ENCODE assay signal across 12 cellular contexts in the genomic region with DNA sequence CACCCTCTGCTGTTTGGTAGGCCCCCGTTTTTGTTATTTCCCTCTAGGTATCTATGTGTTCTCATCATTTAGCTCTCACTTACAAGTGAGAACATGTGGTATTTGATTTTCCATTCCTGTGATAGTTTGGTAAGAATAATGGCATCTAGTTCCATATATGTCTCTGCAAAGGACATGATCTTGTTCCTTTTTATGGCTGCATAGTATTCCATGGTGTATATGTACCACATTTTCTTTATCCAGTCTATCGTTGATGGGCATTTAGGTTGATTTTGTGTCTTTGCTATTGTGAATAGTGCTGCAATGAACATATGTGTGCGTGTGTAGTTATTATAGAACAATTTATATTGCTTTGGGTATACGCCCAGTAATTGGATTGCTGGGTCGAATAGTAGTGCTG. TPM values are rescaled to one million over a fixed set of nuclear protein-coding genes. Genes with fewer than 3 reads are reported as not detected.
DNase-seq lines count a peak whose midpoint lies in the region; ATAC-seq, FAIRE-seq and TF ChIP-seq lines count a peak whose summit lies in the region.
"Not testable (repeated sequence)": the region's sequence is repeated elsewhere in the genome, so short reads cannot be mapped to it uniquely, and the experiment has no call there.
"Had no signal": no experiment of that assay in that cellular context is flagged by ENCODE, and none has a peak within 500 bp of the region (broad histone marks: within the 10 kb centered on the region; RNA-seq: fewer than 3 reads in every experiment).

No MANE protein-coding gene starts in this region.

- TF ChIP-seq RAD21 in K562 (CRISPR knock-in tag; conservative IDR thresholded peaks at IDR 0.05 in 1 of 2, IDR thresholded peaks at IDR 0.05 in 1 of 2), result not testable (repeated sequence)

- H3K79me2 ChIP-seq in K562 (ENCODE audit: control insufficient read depth, insufficient read depth, low read length), result not testable (repeated sequence)

- H2AFZ ChIP-seq in K562 (ENCODE audit: low read depth, low read length), result not testable (repeated sequence)

- not testable (repeated sequence) for H3K36me3 ChIP-seq in CD4-positive, alpha-beta memory T cell (ENCODE audit: insufficient read depth, low read length); HEK293 (ENCODE audit: control insufficient read depth in 2 of 2, insufficient read depth in 1 of 2, low read length in 2 of 2); K562 (ENCODE audit: control insufficient read depth, insufficient read depth, low read length); naive thymus-derived CD4-positive, alpha-beta T cell (ENCODE audit: control insufficient read depth in 2 of 3, insufficient read depth in 3 of 3, low read length in 3 of 3)

- POLR2A ChIA-PET in CD4-positive, alpha-beta memory T cell (lab: Charles Lee; ENCODE audit: partially characterized antibody), result interaction anchor here (1.3 to 3.8 kb wide), 3 partner anchors 37 to 54 kb away, joined by 3 to 26 read pairs (median 4); no protein-coding TSS in a partner anchor
- POLR2A ChIA-PET in HEK293 (lab: Yijun Ruan, JAX); K562 (lab: Yijun Ruan, JAX): not testable (repeated sequence)
- POLR2A ChIA-PET in naive thymus-derived CD4-positive, alpha-beta T cell (lab: Charles Lee), result interaction anchor here (0.6 to 6.6 kb wide), 6 partner anchors 28 to 71 kb away, joined by 4 to 104 read pairs (median 6); a partner anchor contains a TSS

- peaks cover 10 to 18% of the 10 kb centered on the region in 2 donors for H3K36me3 Mint-ChIP-seq in CD4-positive, alpha-beta memory T cell
- H3K36me3 Mint-ChIP-seq in activated naive CD4-positive, alpha-beta T cell treated with anti-CD3 and anti-CD28 coated beads, Interleukin-2, amount 50 U/mL, for 24 hours, result peaks cover 13% of the 10 kb centered on the region
- H3K36me3 Mint-ChIP-seq in naive thymus-derived CD4-positive, alpha-beta T cell, result peaks cover 10 to 56% (median 18%) of the 10 kb centered on the region in 5 donors
- H3K36me3 Mint-ChIP-seq in stimulated activated naive CD8-positive, alpha-beta T cell treated with anti-CD3 and anti-CD28 coated beads, Interleukin-15, Interleukin-2, amounts not matched to agents 100 ng/mL and 50 ng/mL, for 24 hours (ENCODE audit: low read depth), result peaks cover 14% of the 10 kb centered on the region

- not testable (repeated sequence) for TF ChIP-seq CTCF in HEK293 (tag by site-specific recombination; IDR thresholded peaks at IDR 0.05); K562 (IDR thresholded peaks at IDR 0.05 in 2 of 3, conservative IDR thresholded peaks at IDR 0.05 in 1 of 3; ENCODE audit: insufficient read depth in 2 of 3, low read depth in 1 of 3, low read length in 3 of 3)

- peaks cover 74 to 83% (median 79%) of the 10 kb centered on the region in 4 donors for H3K4me1 Mint-ChIP-seq in CD4-positive, alpha-beta memory T cell
- peaks cover 85% of the 10 kb centered on the region for H3K4me1 Mint-ChIP-seq in activated naive CD4-positive, alpha-beta T cell treated with anti-CD3 and anti-CD28 coated beads, Interleukin-2, amount 50 U/mL, for 24 hours
- H3K4me1 Mint-ChIP-seq in naive thymus-derived CD4-positive, alpha-beta T cell, result peaks cover 44 to 96% (median 90%) of the 10 kb centered on the region in 7 donors
- peaks cover 78% of the 10 kb centered on the region for H3K4me1 Mint-ChIP-seq in stimulated activated naive CD8-positive, alpha-beta T cell treated with anti-CD3 and anti-CD28 coated beads, Interleukin-15, Interleukin-2, amounts not matched to agents 100 ng/mL and 50 ng/mL, for 24 hours (ENCODE audit: low read depth)

- BruUV-seq in K562 (replicated peaks; lab: Mats Ljungman, UMichigan), result not testable (repeated sequence)

- WGBS in K562 (ENCODE audit: insufficient coverage, low coverage, missing lambda C conversion rate), result 52% methylated on average over 5 of the region's 5 CpGs

- not testable (repeated sequence) for H3K27ac ChIP-seq in CD4-positive, alpha-beta memory T cell (ENCODE audit: low read depth, low read length); HEK293 (ENCODE audit: extremely low read depth, low read depth, low read length); K562 (ENCODE audit: extremely low read depth, low read depth, low read length); naive thymus-derived CD4-positive, alpha-beta T cell (ENCODE audit: low read depth, low read length)

- H3K27me3 Mint-ChIP-seq in CD4-positive, alpha-beta memory T cell; activated naive CD4-positive, alpha-beta T cell treated with anti-CD3 and anti-CD28 coated beads, Interleukin-2, amount 50 U/mL, for 24 hours; naive thymus-derived CD4-positive, alpha-beta T cell; stimulated activated naive CD8-positive, alpha-beta T cell treated with anti-CD3 and anti-CD28 coated beads, Interleukin-15, Interleukin-2, amounts not matched to agents 100 ng/mL and 50 ng/mL, for 24 hours: not testable (repeated sequence)

- not testable (repeated sequence) for H3K9ac ChIP-seq in K562 (ENCODE audit: insufficient read depth in 1 of 2, low read depth in 2 of 2, low read length in 2 of 2)

- not testable (repeated sequence) for ATAC-seq in K562; naive thymus-derived CD4-positive, alpha-beta T cell

- intact Hi-C loops in CD4-positive, alpha-beta memory T cell (cut with micrococcal nuclease), result not testable (repeated sequence)
- intact Hi-C loops in K562 (cut with micrococcal nuclease), result loop anchor here (10.0 kb wide), 1 partner anchor 330 kb away; no protein-coding TSS in a partner anchor
- intact Hi-C loops in naive thymus-derived CD4-positive, alpha-beta T cell (cut with micrococcal nuclease), result loop anchor here (10.0 kb wide), 2 partner anchors 190 to 240 kb away; no protein-coding TSS in a partner anchor

- H3K4me2 ChIP-seq in K562 (ENCODE audit: insufficient read depth, low read length), result not testable (repeated sequence)

- TF ChIP-seq EP300 in K562 (IDR thresholded peaks at IDR 0.05; ENCODE audit: low read length), result not testable (repeated sequence)

- not testable (repeated sequence) for TF ChIP-seq POLR2A in K562 (conservative IDR thresholded peaks at IDR 0.05)

- H3K4me1 ChIP-seq in CD4-positive, alpha-beta memory T cell (ENCODE audit: insufficient read depth, low read length), result peaks cover 80% of the 10 kb centered on the region
- H3K4me1 ChIP-seq in HEK293 (ENCODE audit: control insufficient read depth, insufficient read depth, low read length); K562 (replicated peaks in 1 of 2; ENCODE audit: control insufficient read depth in 2 of 2, insufficient read depth in 2 of 2, low read length in 2 of 2): not testable (repeated sequence)
- peaks cover 49 to 56% of the 10 kb centered on the region in 2 donors for H3K4me1 ChIP-seq in naive thymus-derived CD4-positive, alpha-beta T cell (ENCODE audit: control insufficient read depth in 2 of 2, insufficient read depth in 2 of 2, low read length in 2 of 2)

- not testable (repeated sequence) for H4K20me1 ChIP-seq in K562 (replicated peaks; ENCODE audit: control insufficient read depth, insufficient read depth, low read length)

- peaks cover 2 to 25% (median 13%) of the 10 kb centered on the region in 8 donors for H3K9me3 Mint-ChIP-seq in CD4-positive, alpha-beta memory T cell
- H3K9me3 Mint-ChIP-seq in activated naive CD4-positive, alpha-beta T cell treated with anti-CD3 and anti-CD28 coated beads, Interleukin-2, amount 50 U/mL, for 24 hours, result peaks cover 20% of the 10 kb centered on the region
- H3K9me3 Mint-ChIP-seq in naive thymus-derived CD4-positive, alpha-beta T cell, result peaks cover 3 to 44% (median 16%) of the 10 kb centered on the region in 11 donors
- H3K9me3 Mint-ChIP-seq in stimulated activated naive CD8-positive, alpha-beta T cell treated with anti-CD3 and anti-CD28 coated beads, Interleukin-15, Interleukin-2, amounts not matched to agents 100 ng/mL and 50 ng/mL, for 24 hours, result peaks cover 13% of the 10 kb centered on the region

- not testable (repeated sequence) for H3K9me3 ChIP-seq in CD4-positive, alpha-beta memory T cell (ENCODE audit: control insufficient read depth in 1 of 2, low read length in 2 of 2); HEK293 (ENCODE audit: control insufficient read depth, insufficient read depth, low read depth, low read length); K562 (replicated peaks; ENCODE audit: control insufficient read depth, insufficient read depth, low read depth, low read length); naive thymus-derived CD4-positive, alpha-beta T cell (ENCODE audit: control insufficient read depth in 2 of 3, low read length in 3 of 3)

- peak overlapping the region in 1 of 8 donors; percentile 34 for H3K4me3 Mint-ChIP-seq in CD4-positive, alpha-beta memory T cell
- H3K4me3 Mint-ChIP-seq in activated naive CD4-positive, alpha-beta T cell treated with anti-CD3 and anti-CD28 coated beads, Interleukin-2, amount 50 U/mL, for 24 hours; stimulated activated naive CD8-positive, alpha-beta T cell treated with anti-CD3 and anti-CD28 coated beads, Interleukin-15, Interleukin-2, amounts not matched to agents 100 ng/mL and 50 ng/mL, for 24 hours: not testable (repeated sequence)
- peak overlapping the region in 4 of 10 donors; percentile 10 to 70 (median 23) for H3K4me3 Mint-ChIP-seq in naive thymus-derived CD4-positive, alpha-beta T cell

- not testable (repeated sequence) for H3K27me3 ChIP-seq in CD4-positive, alpha-beta memory T cell (ENCODE audit: insufficient read depth, low read length); K562 (ENCODE audit: control insufficient read depth in 2 of 2, insufficient read depth in 2 of 2, low read length in 2 of 2); naive thymus-derived CD4-positive, alpha-beta T cell (ENCODE audit: control insufficient read depth in 2 of 2, insufficient read depth in 2 of 2, low read length in 2 of 2)

- H3K9me1 ChIP-seq in K562 (ENCODE audit: control insufficient read depth, insufficient read depth, low read length), result not testable (repeated sequence)

- CTCF ChIA-PET in CD4-positive, alpha-beta memory T cell (lab: Charles Lee; ENCODE audit: partially characterized antibody), result interaction anchor here (1.1 to 9.7 kb wide), 2 partner anchors 69 to 236 kb away, joined by 3 to 234 read pairs; no protein-coding TSS in a partner anchor
- CTCF ChIA-PET in HEK293 (lab: Yijun Ruan, JAX), result interaction anchor here (0.6 kb wide), 1 partner anchor 1594 kb away, joined by 3 read pairs; no protein-coding TSS in a partner anchor
- CTCF ChIA-PET in K562 (lab: Yijun Ruan, JAX; ENCODE audit: low intra/inter-chr PET ratio); naive thymus-derived CD4-positive, alpha-beta T cell (lab: Charles Lee): not testable (repeated sequence)

- in situ Hi-C loops in K562 (cut with MboI), result loop anchor here (25.0 kb wide), 1 partner anchor 242 kb away; no protein-coding TSS in a partner anchor

- peak overlapping the region in 5 of 7 donors; percentile 10 to 85 (median 49) for H3K27ac Mint-ChIP-seq in CD4-positive, alpha-beta memory T cell
- peak overlapping the region; percentile 84 for H3K27ac Mint-ChIP-seq in activated naive CD4-positive, alpha-beta T cell treated with anti-CD3 and anti-CD28 coated beads, Interleukin-2, amount 50 U/mL, for 24 hours
- H3K27ac Mint-ChIP-seq in naive thymus-derived CD4-positive, alpha-beta T cell, result peak overlapping the region in 8 of 9 donors; percentile 41 to 95 (median 76)
- H3K27ac Mint-ChIP-seq in stimulated activated naive CD8-positive, alpha-beta T cell treated with anti-CD3 and anti-CD28 coated beads, Interleukin-15, Interleukin-2, amounts not matched to agents 100 ng/mL and 50 ng/mL, for 24 hours, result peak overlapping the region; percentile 19

- not testable (repeated sequence) for FAIRE-seq in K562 (lab: Jason Lieb, UNC)

- H3K4me3 ChIP-seq in CD4-positive, alpha-beta memory T cell (ENCODE audit: low read length in 2 of 2); HEK293 (ENCODE audit: low read depth, low read length); K562; naive thymus-derived CD4-positive, alpha-beta T cell (ENCODE audit: low read length): not testable (repeated sequence)

- not testable (repeated sequence) for DNase-seq in CD4-positive, alpha-beta memory T cell; K562 (ENCODE audit: extremely low read depth in 1 of 4, low spot score in 3 of 4); naive thymus-derived CD4-positive, alpha-beta T cell

RNA-seq across cellular contexts. Expression of a gene that starts 28.3 kb away (rescaled TPM):
- total RNA-seq in CD4-positive, alpha-beta memory T cell, result 1 to 10 TPM; 7.2 to 8.6 TPM
- polyA plus RNA-seq in CD4-positive, alpha-beta memory T cell, result 1 to 10 TPM; 4.3 to 7.5 TPM
- not detected in 2 replicates for total RNA-seq in K562 (2011; cell fraction: chromatin; rRNA removed; ENCODE audit: low replicate concordance)
- not detected in 2 replicates for total RNA-seq in K562 (2011; cell fraction: nucleolus; rRNA removed)
- total RNA-seq in K562 (2011; cell fraction: nucleoplasm; rRNA removed), result not detected in 2 replicates
- not detected in 2 replicates for total RNA-seq in K562 (2014; rRNA removed)
- not detected in 2 replicates for total RNA-seq in K562 (2014; rRNA removed; fragmentation: Illumina TruSeq; extraction: Trizol)
- total RNA-seq in K562 (2015; rRNA removed; fragmentation: Illumina TruSeq; extraction: Trizol), result 0.25 TPM in 1 of 2 replicates, not detected in the other
- total RNA-seq in K562 (2021), result not detected in 2 replicates
- not detected in 2 replicates for polyA plus RNA-seq in K562 (2011; rRNA removed)
- polyA plus RNA-seq in K562 (2011; cell fraction: cytosol; rRNA removed), result not detected in 2 replicates
- not detected in 2 replicates for polyA plus RNA-seq in K562 (2011; cell fraction: nucleus; rRNA removed)
- polyA plus RNA-seq in K562 (2012), result 0.13 TPM in 1 of 2 replicates, not detected in the other
- polyA plus RNA-seq in K562 (2014; fragmentation: Illumina TruSeq; extraction: Trizol), result not detected in 2 replicates
- under 1 TPM in 1 of 2 experiments, not detected in 1; 0.13 TPM for polyA plus RNA-seq in K562 (2014; fragmentation: Nextera tagmentation; extraction: Ambion mirVana)
- polyA plus RNA-seq in K562 (2014; rRNA removed), result not detected in 2 replicates
- polyA minus RNA-seq in K562 (2011; rRNA and poly(A)+ RNA removed), result not detected in 2 replicates
- polyA minus RNA-seq in K562 (2011; cell fraction: cytosol; rRNA and poly(A)+ RNA removed), result not detected in 2 replicates
- polyA minus RNA-seq in K562 (2011; cell fraction: nucleus; rRNA and poly(A)+ RNA removed), result not detected in 2 replicates
- 1 to 10 TPM in 2 of 5 experiments, under 1 TPM in 1, not detected in 2; 0.43 to 6.1 (median 2.5) TPM for total RNA-seq in naive thymus-derived CD4-positive, alpha-beta T cell
- under 1 TPM; 0.38 to 0.39 TPM for polyA plus RNA-seq in naive thymus-derived CD4-positive, alpha-beta T cell
- total RNA-seq: A172, A673, GM23248, H1, H7 had no signal
- polyA plus RNA-seq: CD4-positive, CD25-positive, alpha-beta regulatory T cell; GM23248; H1 had no signal

RNA-seq across cellular contexts. Expression of a gene that starts 35.0 kb away (rescaled TPM):
- total RNA-seq in CD4-positive, alpha-beta memory T cell, result 100 to 1,000 TPM; 294 to 297 TPM
- polyA plus RNA-seq in CD4-positive, alpha-beta memory T cell, result 100 to 1,000 TPM; 241 to 288 TPM
- total RNA-seq in K562 (2011; cell fraction: chromatin; rRNA removed; ENCODE audit: low replicate concordance), result 5.6 and 13.6 TPM in 2 replicates
- total RNA-seq in K562 (2011; cell fraction: nucleolus; rRNA removed), result 2.0 and 3.9 TPM in 2 replicates
- 6.0 and 6.7 TPM in 2 replicates for total RNA-seq in K562 (2011; cell fraction: nucleoplasm; rRNA removed)
- total RNA-seq in K562 (2014; rRNA removed) (0.57 and 1.9 TPM in 2 replicates), K562 (2014; rRNA removed; fragmentation: Illumina TruSeq; extraction: Trizol) (2.6 and 3.2 TPM in 2 replicates), K562 (2015; rRNA removed; fragmentation: Illumina TruSeq; extraction: Trizol) (2.6 and 2.7 TPM in 2 replicates), K562 (2021) (2.2 TPM in 2 replicates)
- polyA plus RNA-seq in K562 (2011; rRNA removed) (5.0 and 6.1 TPM in 2 replicates), K562 (2014; fragmentation: Illumina TruSeq; extraction: Trizol) (2.1 and 2.2 TPM in 2 replicates), K562 (2014; fragmentation: Nextera tagmentation; extraction: Ambion mirVana) (1 to 10 TPM; 1.4 TPM), K562 (2014; rRNA removed) (2.0 and 3.7 TPM in 2 replicates)
- 0.76 and 2.0 TPM in 2 replicates for polyA plus RNA-seq in K562 (2011; cell fraction: cytosol; rRNA removed)
- 9.7 and 20.7 TPM in 2 replicates for polyA plus RNA-seq in K562 (2011; cell fraction: nucleus; rRNA removed)
- polyA plus RNA-seq in K562 (2012), result 1.4 and 7.6 TPM in 2 replicates
- polyA minus RNA-seq in K562 (2011; rRNA and poly(A)+ RNA removed), result 3.5 and 4.2 TPM in 2 replicates
- polyA minus RNA-seq in K562 (2011; cell fraction: cytosol; rRNA and poly(A)+ RNA removed), result 1.4 TPM in 1 of 2 replicates, not detected in the other
- polyA minus RNA-seq in K562 (2011; cell fraction: nucleus; rRNA and poly(A)+ RNA removed), result 3.1 and 6.4 TPM in 2 replicates
- 100 to 1,000 TPM; 182 to 378 (median 327) TPM for total RNA-seq in naive thymus-derived CD4-positive, alpha-beta T cell
- 100 to 1,000 TPM; 319 to 323 TPM for polyA plus RNA-seq in naive thymus-derived CD4-positive, alpha-beta T cell

RNA-seq across cellular contexts. Expression of a gene that starts 56.1 kb away (rescaled TPM):
- total RNA-seq in CD4-positive, alpha-beta memory T cell, result 10 to 100 TPM; 31.0 to 35.9 TPM
- 1,000 to 10,000 TPM in 1 of 2 donors, 100 to 1,000 TPM in 1; 145 to 1,121 TPM for polyA plus RNA-seq in CD4-positive, alpha-beta memory T cell
- 70.8 and 196 TPM in 2 replicates for total RNA-seq in K562 (2011; cell fraction: chromatin; rRNA removed; ENCODE audit: low replicate concordance)
- total RNA-seq in K562 (2011; cell fraction: nucleolus; rRNA removed), result 41.4 and 48.8 TPM in 2 replicates
- total RNA-seq in K562 (2011; cell fraction: nucleoplasm; rRNA removed), result 83.1 and 113 TPM in 2 replicates
- total RNA-seq in K562 (2014; rRNA removed) (28.0 and 30.1 TPM in 2 replicates), K562 (2014; rRNA removed; fragmentation: Illumina TruSeq; extraction: Trizol) (68.9 and 77.6 TPM in 2 replicates), K562 (2015; rRNA removed; fragmentation: Illumina TruSeq; extraction: Trizol) (8.8 and 11.7 TPM in 2 replicates), K562 (2021) (38.3 and 45.9 TPM in 2 replicates)
- polyA plus RNA-seq in K562 (2011; rRNA removed) (57.1 and 76.4 TPM in 2 replicates), K562 (2014; fragmentation: Illumina TruSeq; extraction: Trizol) (38.7 and 54.4 TPM in 2 replicates), K562 (2014; fragmentation: Nextera tagmentation; extraction: Ambion mirVana) (100 to 1,000 TPM; 160 to 243 TPM), K562 (2014; rRNA removed) (52.2 and 66.0 TPM in 2 replicates)
- 10.3 and 25.7 TPM in 2 replicates for polyA plus RNA-seq in K562 (2011; cell fraction: cytosol; rRNA removed)
- 47.5 and 89.0 TPM in 2 replicates for polyA plus RNA-seq in K562 (2011; cell fraction: nucleus; rRNA removed)
- polyA plus RNA-seq in K562 (2012), result 43.7 and 113 TPM in 2 replicates
- polyA minus RNA-seq in K562 (2011; rRNA and poly(A)+ RNA removed), result 92.1 and 154 TPM in 2 replicates
- 13.4 and 19.7 TPM in 2 replicates for polyA minus RNA-seq in K562 (2011; cell fraction: cytosol; rRNA and poly(A)+ RNA removed)
- polyA minus RNA-seq in K562 (2011; cell fraction: nucleus; rRNA and poly(A)+ RNA removed), result 86.0 and 194 TPM in 2 replicates
- 100 to 1,000 TPM in 3 of 5 experiments, 10 to 100 TPM in 2; 25.8 to 588 (median 125) TPM for total RNA-seq in naive thymus-derived CD4-positive, alpha-beta T cell
- 100 to 1,000 TPM; 113 to 201 TPM for polyA plus RNA-seq in naive thymus-derived CD4-positive, alpha-beta T cell
- total RNA-seq: A172, A673, GM23248, H1, H7 had no signal
- polyA plus RNA-seq: GM23248, H1 had no signal

Comparison
In these comparisons a context has a peak if more than half of its experiments do, and no peak if none do; other contexts are left out.
1. H3K27ac Mint-ChIP-seq: peak in every context shown above with its lines; median percentile 84 in activated naive CD4-positive, alpha-beta T cell treated with anti-CD3 and anti-CD28 coated beads, Interleukin-2, amount 50 U/mL, for 24 hours; 76 in naive thymus-derived CD4-positive, alpha-beta T cell; 49 in CD4-positive, alpha-beta memory T cell; 19 in stimulated activated naive CD8-positive, alpha-beta T cell treated with anti-CD3 and anti-CD28 coated beads, Interleukin-15, Interleukin-2, amounts not matched to agents 100 ng/mL and 50 ng/mL, for 24 hours.
2. RNA of a gene that starts 35.0 kb away (total RNA-seq): 182 to 378 TPM in naive thymus-derived CD4-positive, alpha-beta T cell and 294 to 297 TPM in CD4-positive, alpha-beta memory T cell; 0.57 to 13.6 TPM in K562; every median in the first group is over 10 times any median in the second.